In the genomic region with DNA sequence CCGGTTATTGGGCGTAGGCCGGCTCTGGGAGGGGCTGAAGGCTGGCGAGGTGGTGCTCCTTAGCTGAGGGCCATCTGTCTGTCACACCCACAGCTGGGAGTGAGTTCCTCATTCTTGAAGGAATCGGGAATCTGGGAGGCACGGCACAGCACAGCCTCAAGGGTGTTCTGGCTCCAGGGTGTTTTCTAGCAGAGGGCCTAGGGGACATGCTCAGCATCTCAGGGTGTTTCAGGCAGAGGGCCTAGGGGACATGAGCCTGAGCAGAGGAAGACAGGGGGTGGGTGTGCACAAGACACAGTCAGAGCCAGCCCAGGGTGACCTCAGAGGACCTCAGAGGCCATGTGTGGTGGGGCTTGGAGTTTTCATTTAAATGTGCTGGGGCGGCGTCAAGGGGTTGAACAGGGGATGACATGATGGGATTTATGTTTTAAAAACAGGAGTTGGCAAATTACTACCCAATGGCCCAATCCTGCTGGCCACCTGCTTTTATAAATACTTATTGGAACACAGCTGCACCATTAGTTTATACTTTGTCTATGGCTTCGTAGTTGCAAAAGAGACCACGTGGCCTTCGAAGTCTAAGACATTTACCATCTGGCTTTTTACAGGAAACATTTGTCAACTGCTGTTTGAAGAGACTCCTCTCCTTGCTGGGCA, we compare ENCODE assay signal across 1 cellular context.
TF ChIP-seq lines count a peak whose summit lies in the region.

No MANE protein-coding gene starts in this region.

TF ChIP-seq in HepG2, 621 proteins besides CTCF, POLR2A, EP300 and RAD21 (continued from another document):
- TF ChIP-seq, protein P1, sequence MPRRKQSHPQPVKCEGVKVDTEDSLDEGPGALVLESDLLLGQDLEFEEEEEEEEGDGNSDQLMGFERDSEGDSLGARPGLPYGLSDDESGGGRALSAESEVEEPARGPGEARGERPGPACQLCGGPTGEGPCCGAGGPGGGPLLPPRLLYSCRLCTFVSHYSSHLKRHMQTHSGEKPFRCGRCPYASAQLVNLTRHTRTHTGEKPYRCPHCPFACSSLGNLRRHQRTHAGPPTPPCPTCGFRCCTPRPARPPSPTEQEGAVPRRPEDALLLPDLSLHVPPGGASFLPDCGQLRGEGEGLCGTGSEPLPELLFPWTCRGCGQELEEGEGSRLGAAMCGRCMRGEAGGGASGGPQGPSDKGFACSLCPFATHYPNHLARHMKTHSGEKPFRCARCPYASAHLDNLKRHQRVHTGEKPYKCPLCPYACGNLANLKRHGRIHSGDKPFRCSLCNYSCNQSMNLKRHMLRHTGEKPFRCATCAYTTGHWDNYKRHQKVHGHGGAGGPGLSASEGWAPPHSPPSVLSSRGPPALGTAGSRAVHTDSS (CRISPR knock-in tag; conservative IDR thresholded peaks at IDR 0.05), result no peak
- no peak for TF ChIP-seq TBX2 (CRISPR knock-in tag; IDR thresholded peaks at IDR 0.05; ENCODE audit: borderline replicate concordance)
- no peak for TF ChIP-seq REL (CRISPR knock-in tag; conservative IDR thresholded peaks at IDR 0.05)
- no peak for TF ChIP-seq BRCA1 (CRISPR knock-in tag; IDR thresholded peaks at IDR 0.05)
- TF ChIP-seq, protein P2, sequence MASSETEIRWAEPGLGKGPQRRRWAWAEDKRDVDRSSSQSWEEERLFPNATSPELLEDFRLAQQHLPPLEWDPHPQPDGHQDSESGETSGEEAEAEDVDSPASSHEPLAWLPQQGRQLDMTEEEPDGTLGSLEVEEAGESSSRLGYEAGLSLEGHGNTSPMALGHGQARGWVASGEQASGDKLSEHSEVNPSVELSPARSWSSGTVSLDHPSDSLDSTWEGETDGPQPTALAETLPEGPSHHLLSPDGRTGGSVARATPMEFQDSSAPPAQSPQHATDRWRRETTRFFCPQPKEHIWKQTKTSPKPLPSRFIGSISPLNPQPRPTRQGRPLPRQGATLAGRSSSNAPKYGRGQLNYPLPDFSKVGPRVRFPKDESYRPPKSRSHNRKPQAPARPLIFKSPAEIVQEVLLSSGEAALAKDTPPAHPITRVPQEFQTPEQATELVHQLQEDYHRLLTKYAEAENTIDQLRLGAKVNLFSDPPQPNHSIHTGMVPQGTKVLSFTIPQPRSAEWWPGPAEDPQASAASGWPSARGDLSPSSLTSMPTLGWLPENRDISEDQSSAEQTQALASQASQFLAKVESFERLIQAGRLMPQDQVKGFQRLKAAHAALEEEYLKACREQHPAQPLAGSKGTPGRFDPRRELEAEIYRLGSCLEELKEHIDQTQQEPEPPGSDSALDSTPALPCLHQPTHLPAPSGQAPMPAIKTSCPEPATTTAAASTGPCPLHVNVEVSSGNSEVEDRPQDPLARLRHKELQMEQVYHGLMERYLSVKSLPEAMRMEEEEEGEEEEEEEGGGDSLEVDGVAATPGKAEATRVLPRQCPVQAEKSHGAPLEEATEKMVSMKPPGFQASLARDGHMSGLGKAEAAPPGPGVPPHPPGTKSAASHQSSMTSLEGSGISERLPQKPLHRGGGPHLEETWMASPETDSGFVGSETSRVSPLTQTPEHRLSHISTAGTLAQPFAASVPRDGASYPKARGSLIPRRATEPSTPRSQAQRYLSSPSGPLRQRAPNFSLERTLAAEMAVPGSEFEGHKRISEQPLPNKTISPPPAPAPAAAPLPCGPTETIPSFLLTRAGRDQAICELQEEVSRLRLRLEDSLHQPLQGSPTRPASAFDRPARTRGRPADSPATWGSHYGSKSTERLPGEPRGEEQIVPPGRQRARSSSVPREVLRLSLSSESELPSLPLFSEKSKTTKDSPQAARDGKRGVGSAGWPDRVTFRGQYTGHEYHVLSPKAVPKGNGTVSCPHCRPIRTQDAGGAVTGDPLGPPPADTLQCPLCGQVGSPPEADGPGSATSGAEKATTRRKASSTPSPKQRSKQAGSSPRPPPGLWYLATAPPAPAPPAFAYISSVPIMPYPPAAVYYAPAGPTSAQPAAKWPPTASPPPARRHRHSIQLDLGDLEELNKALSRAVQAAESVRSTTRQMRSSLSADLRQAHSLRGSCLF (CRISPR knock-in tag; IDR thresholded peaks at IDR 0.05; ENCODE audit: borderline replicate concordance), result no peak
- TF ChIP-seq PHF20 (CRISPR knock-in tag; IDR thresholded peaks at IDR 0.05), result no peak
- TF ChIP-seq MZF1 (CRISPR knock-in tag; IDR thresholded peaks at IDR 0.05; ENCODE audit: borderline replicate concordance), result no peak
